ENCODE assay signal across 8 cellular contexts in genomic region chr17:62064029-62064790, GRCh38. TPM values are rescaled to one million over a fixed set of nuclear protein-coding genes. Genes with fewer than 3 reads are reported as not detected.
DNase-seq lines count a peak whose midpoint lies in the region; ATAC-seq, FAIRE-seq and TF ChIP-seq lines count a peak whose summit lies in the region.

No MANE protein-coding gene starts in this region.

- H2AFZ ChIP-seq in astrocyte (ENCODE audit: low read depth, low read length): peak overlapping the region; percentile 36

- peaks cover 55% of the 10 kb centered on the region for H4K20me1 ChIP-seq in astrocyte (ENCODE audit: insufficient read depth, low read length)

- WGBS in suprapubic skin: 2% methylated on average over 5 of the region's 5 CpGs

- H3K4me2 ChIP-seq in astrocyte (ENCODE audit: low read length): peak overlapping the region; percentile 97

- H3K9ac ChIP-seq in astrocyte (ENCODE audit: low read length): peak overlapping the region; percentile 99

- no peaks in the 10 kb centered on the region for H3K9me3 ChIP-seq in KOPT-K1 (ENCODE audit: insufficient read depth, low read length, poor library complexity, severe bottlenecking)
- H3K9me3 ChIP-seq in astrocyte (ENCODE audit: insufficient read depth, low read depth, low read length): no peaks in the 10 kb centered on the region
- no peaks in the 10 kb centered on the region for H3K9me3 ChIP-seq in suprapubic skin

- no peak for TF ChIP-seq POLR2A in suprapubic skin (IDR thresholded peaks at IDR 0.05)

- H3K27ac ChIP-seq in KOPT-K1 (ENCODE audit: low read depth, low read length, poor library complexity, severe bottlenecking): peak overlapping the region; percentile 86
- peak overlapping the region; percentile 87 for H3K27ac ChIP-seq in astrocyte (ENCODE audit: low read depth, low read length)
- peak overlapping the region; percentile 99 for H3K27ac ChIP-seq in suprapubic skin

- no peak for ATAC-seq in GM19467 (IDR thresholded peaks at IDR 0.05; ENCODE audit: unreplicated experiment)

- peak overlapping the region; percentile 73 for H3K27ac Mint-ChIP-seq in astrocyte (ENCODE audit: unreplicated experiment)

- H3K79me2 ChIP-seq in astrocyte (ENCODE audit: insufficient read depth, low read length): peaks cover 64% of the 10 kb centered on the region

- peak overlapping the region; percentile 100 for H3K4me3 ChIP-seq in astrocyte (ENCODE audit: insufficient read depth, low read depth, low read length)
- peak overlapping the region; percentile 95 for H3K4me3 ChIP-seq in kidney epithelial cell (ENCODE audit: low read depth, low read length)
- peak overlapping the region; percentile 95 for H3K4me3 ChIP-seq in suprapubic skin

- H3K36me3 ChIP-seq in KOPT-K1 (ENCODE audit: insufficient read depth, low read length) (peaks cover 45% of the 10 kb centered on the region), astrocyte (ENCODE audit: insufficient read depth, low read length) (peaks cover 7% of the 10 kb centered on the region), kidney epithelial cell (ENCODE audit: control insufficient read depth, insufficient read depth, low read length) (no peaks in the 10 kb centered on the region), suprapubic skin (peaks cover 14% of the 10 kb centered on the region)

- H3K36me3 Mint-ChIP-seq in astrocyte (ENCODE audit: low read depth, unreplicated experiment): no peaks in the 10 kb centered on the region

- H3K4me1 Mint-ChIP-seq in astrocyte (ENCODE audit: low read depth, unreplicated experiment): peaks cover 15% of the 10 kb centered on the region

- H3K27me3 ChIP-seq in astrocyte (ENCODE audit: insufficient read depth, low read length): no peaks in the 10 kb centered on the region
- H3K27me3 ChIP-seq in kidney epithelial cell (ENCODE audit: control insufficient read depth, insufficient read depth, low read length): no peaks in the 10 kb centered on the region
- H3K27me3 ChIP-seq in suprapubic skin: no peaks in the 10 kb centered on the region

- no peak for TF ChIP-seq CTCF in astrocyte (IDR thresholded peaks at IDR 0.05; ENCODE audit: insufficient read depth, low read depth, low read length)
- no peak for TF ChIP-seq CTCF in kidney epithelial cell (IDR thresholded peaks at IDR 0.05; ENCODE audit: insufficient read depth, low read length, poor library complexity, severe bottlenecking)
- TF ChIP-seq CTCF in suprapubic skin (IDR thresholded peaks at IDR 0.05): no peak
- no peak for TF ChIP-seq CTCF in D721Med (IDR thresholded peaks at IDR 0.05; ENCODE audit: insufficient read depth, missing control alignments)

- H3K4me1 ChIP-seq in astrocyte (ENCODE audit: insufficient read depth, low read length) (peaks cover 11% of the 10 kb centered on the region), suprapubic skin (peaks cover 44% of the 10 kb centered on the region)

- FAIRE-seq in astrocyte (lab: Jason Lieb, UNC): no peak
- FAIRE-seq in D721Med (lab: Jason Lieb, UNC): no peak

- no peaks in the 10 kb centered on the region for H3K27me3 Mint-ChIP-seq in astrocyte (ENCODE audit: low read depth, unreplicated experiment)

- peak; percentile 23 for DNase-seq in EH (ENCODE audit: low read depth)
- peak; percentile 32 for DNase-seq in astrocyte (ENCODE audit: low read depth)
- DNase-seq in kidney epithelial cell (ENCODE audit: low read depth): no peak
- no peak for DNase-seq in suprapubic skin (ENCODE audit: low spot score in 2 of 2)
- no peak for DNase-seq in D721Med (ENCODE audit: insufficient read length, low spot score)
- no peak for DNase-seq in anterior cingulate cortex (lab: John Stamatoyannopoulos, UW)

- H3K4me3 Mint-ChIP-seq in astrocyte (ENCODE audit: unreplicated experiment): peak overlapping the region; percentile 96

- TF ChIP-seq EP300 in suprapubic skin (IDR thresholded peaks at IDR 0.05): no peak

- no peaks in the 10 kb centered on the region for H3K9me3 Mint-ChIP-seq in astrocyte (ENCODE audit: unreplicated experiment)

RNA-seq across cellular contexts. Expression of gene MED13, which starts 0.9 kb away (rescaled TPM):
- total RNA-seq in astrocyte: 49.3 and 55.0 TPM in 2 replicates
- 33.8 and 34.4 TPM in 2 replicates for total RNA-seq in kidney epithelial cell
- 100 to 1,000 TPM in 1 of 4 donors, 10 to 100 TPM in 3; 58.8 to 129 (median 75.9) TPM for total RNA-seq in suprapubic skin

Comparison
In these comparisons a context has a peak if more than half of its experiments do, and no peak if none do; other contexts are left out.
1. DNase-seq: peak in EH (single experiment) and astrocyte (single experiment); none in kidney epithelial cell (single experiment), suprapubic skin (0 of 2), D721Med (single experiment) and anterior cingulate cortex (0 of 58).
2. Peak in every context shown above with its lines, with median percentiles within 50 percentile points of each other: H3K27ac ChIP-seq and H3K4me3 ChIP-seq.